ENCODE assay signal across 9 cellular contexts in the genomic region with DNA sequence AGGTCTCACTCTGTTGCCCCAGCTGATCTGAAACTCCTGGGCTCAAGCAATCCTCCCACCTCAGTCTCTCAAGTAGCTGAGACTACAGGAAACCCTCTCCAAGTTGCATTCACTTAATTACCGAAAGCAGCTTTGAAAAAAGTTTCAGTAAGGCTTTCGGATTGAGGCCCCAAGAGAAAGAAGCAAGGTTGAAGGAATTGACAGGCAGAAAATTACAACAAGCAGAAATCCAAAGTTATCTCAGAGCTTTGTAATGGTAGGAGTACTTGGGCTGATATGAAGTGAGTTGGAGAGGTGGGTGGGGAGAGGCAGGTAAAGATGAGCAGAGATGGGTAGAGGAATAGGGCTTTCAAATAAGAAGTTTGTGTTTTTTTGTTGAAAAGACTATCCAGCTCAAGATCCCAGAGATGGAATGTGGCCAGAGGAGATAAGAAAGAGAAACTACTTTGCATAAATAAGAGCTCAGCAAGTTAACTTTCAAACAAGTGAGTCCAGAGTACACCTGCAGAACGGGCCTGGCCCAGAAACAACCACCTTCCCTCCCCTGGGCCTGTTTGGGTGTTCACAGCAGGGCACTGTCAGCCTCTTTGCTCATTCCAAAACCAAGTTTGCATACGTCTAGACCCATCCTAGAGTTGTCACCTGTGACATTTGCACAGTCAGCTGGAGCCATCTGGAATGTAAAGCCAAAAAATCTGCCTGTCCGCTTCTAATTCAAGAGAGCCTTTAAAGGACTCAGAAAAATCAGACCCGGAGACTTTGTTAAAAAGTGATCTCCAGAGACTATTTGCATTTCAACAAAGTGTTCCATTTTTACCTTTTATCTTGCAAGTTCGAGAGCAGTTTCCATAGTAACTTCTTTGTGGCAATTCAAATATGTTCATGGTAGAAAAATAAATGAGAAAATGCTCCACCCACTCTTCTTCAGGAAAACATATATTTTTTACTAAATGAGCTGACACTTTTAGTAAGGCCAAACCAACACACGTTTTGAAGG. TPM values are rescaled to one million over a fixed set of nuclear protein-coding genes. Genes with fewer than 3 reads are reported as not detected.
DNase-seq lines count a peak whose midpoint lies in the region; ATAC-seq and TF ChIP-seq lines count a peak whose summit lies in the region.
"Had no signal": no experiment of that assay in that cellular context is flagged by ENCODE, and none has a peak within 500 bp of the region (broad histone marks: within the 10 kb centered on the region; RNA-seq: fewer than 3 reads in every experiment).

No MANE protein-coding gene starts in this region.

- peaks cover 52% of the 10 kb centered on the region for H3K4me1 Mint-ChIP-seq in WTC11

- no peaks in the 10 kb centered on the region for H3K9me3 Mint-ChIP-seq in WTC11

- TF ChIP-seq POLR2A in transverse colon (IDR thresholded peaks at IDR 0.05) = no peak

- TF ChIP-seq CTCF in WTC11 (IDR thresholded peaks at IDR 0.05) (no peak), transverse colon (IDR thresholded peaks at IDR 0.05) (no peak), psoas muscle (IDR thresholded peaks at IDR 0.05) (no peak)

- H3K4me1 ChIP-seq in transverse colon (peaks cover 7 to 29% (median 20%) of the 10 kb centered on the region in 4 donors), psoas muscle (peaks cover 25% of the 10 kb centered on the region)

- in situ Hi-C loops in transverse colon (cut with MboI; ENCODE audit: low pct_ligation_motif_present in 1 of 4, low pct_unique_long_range_greater_than_20kb in 1 of 4, low sequenced_read_pairs in 3 of 4) = no loop called here

- intact Hi-C loops in transverse colon (cut with DNase I; ENCODE audit: low total_unique reads) (no loop called here), psoas muscle (cut with DNase I) (no loop called here)

- no peaks in the 10 kb centered on the region; the same call in 1 of the 2 replicates for H3K27me3 Mint-ChIP-seq in WTC11 (ENCODE audit: low read depth)

- H3K4me3 Mint-ChIP-seq in WTC11 = no peak overlapping the region

- ATAC-seq in HG02885 (IDR thresholded peaks at IDR 0.05; ENCODE audit: poor library complexity, unreplicated experiment) (peak; percentile 76), WTC11 (no peak), psoas muscle (no peak)

- H3K27ac ChIP-seq in transverse colon (peak overlapping the region; percentile 25 to 63 (median 58)), psoas muscle (no peak overlapping the region)

- H3K9me3 ChIP-seq in transverse colon (no peaks in the 10 kb centered on the region), psoas muscle (no peaks in the 10 kb centered on the region)

- no peaks in the 10 kb centered on the region for H3K27me3 ChIP-seq in transverse colon
- H3K27me3 ChIP-seq in psoas muscle (ENCODE audit: insufficient read depth in 3 of 3, low read length in 2 of 3) = no peaks in the 10 kb centered on the region

- no peaks in the 10 kb centered on the region for H3K36me3 ChIP-seq in transverse colon
- no peaks in the 10 kb centered on the region for H3K36me3 ChIP-seq in psoas muscle (ENCODE audit: insufficient read depth in 1 of 2, low read depth in 1 of 2)

- 52% methylated on average over 7 to 8 of the region's 8 CpGs for WGBS in transverse colon (ENCODE audit: low coverage in 1 of 2), 2 donors
- WGBS in psoas muscle, 3 donors = 71 to 74% (median 72%) methylated on average over 8 of the region's 8 CpGs

- peak overlapping the region; percentile 76 for H3K27ac Mint-ChIP-seq in WTC11

- DNase-seq in stimulated activated CD4-positive, alpha-beta T cell treated with anti-CD3 and anti-CD28 coated beads, Interleukin-1b, Interleukin-23, amount 100 ng/mL, for 48 hours = peak; percentile 22
- DNase-seq in stimulated activated CD4-positive, alpha-beta T cell treated with anti-CD3 and anti-CD28 coated beads, Interleukin-4, amount 100 ng/mL, for 4 hours = no peak
- DNase-seq in WTC11 (ENCODE audit: low spot score) (no peak), transverse colon (peak; percentile 61), cerebellum (ENCODE audit: low spot score) (no peak), psoas muscle (no peak), ecto neural progenitor cell (ENCODE audit: low spot score) (no peak)
- DNase-seq: NCI-H2029 treated with DMSO at 0.1 percent for 48 hours had no signal

- no peak overlapping the region for H3K4me3 ChIP-seq in transverse colon
- H3K4me3 ChIP-seq in psoas muscle = no peak overlapping the region

- POLR2A ChIA-PET in WTC11 (lab: Charles Lee) = no interaction called here

- no peak for TF ChIP-seq EP300 in transverse colon (IDR thresholded peaks at IDR 0.05; ENCODE audit: low read depth)

- CTCF ChIA-PET in WTC11 (lab: Charles Lee) = interaction anchor here (0.6 to 1.4 kb wide), 11 partner anchors 11 to 1532 kb away, joined by 3 to 6 read pairs (median 3); no protein-coding TSS in a partner anchor

- H3K36me3 Mint-ChIP-seq in WTC11 = no peaks in the 10 kb centered on the region

TF ChIP-seq in WTC11, 78 proteins besides CTCF, POLR2A, EP300 and RAD21:
- TF ChIP-seq ATF1 (CRISPR knock-in tag; IDR thresholded peaks at IDR 0.05) = no peak
- TF ChIP-seq, protein P1, sequence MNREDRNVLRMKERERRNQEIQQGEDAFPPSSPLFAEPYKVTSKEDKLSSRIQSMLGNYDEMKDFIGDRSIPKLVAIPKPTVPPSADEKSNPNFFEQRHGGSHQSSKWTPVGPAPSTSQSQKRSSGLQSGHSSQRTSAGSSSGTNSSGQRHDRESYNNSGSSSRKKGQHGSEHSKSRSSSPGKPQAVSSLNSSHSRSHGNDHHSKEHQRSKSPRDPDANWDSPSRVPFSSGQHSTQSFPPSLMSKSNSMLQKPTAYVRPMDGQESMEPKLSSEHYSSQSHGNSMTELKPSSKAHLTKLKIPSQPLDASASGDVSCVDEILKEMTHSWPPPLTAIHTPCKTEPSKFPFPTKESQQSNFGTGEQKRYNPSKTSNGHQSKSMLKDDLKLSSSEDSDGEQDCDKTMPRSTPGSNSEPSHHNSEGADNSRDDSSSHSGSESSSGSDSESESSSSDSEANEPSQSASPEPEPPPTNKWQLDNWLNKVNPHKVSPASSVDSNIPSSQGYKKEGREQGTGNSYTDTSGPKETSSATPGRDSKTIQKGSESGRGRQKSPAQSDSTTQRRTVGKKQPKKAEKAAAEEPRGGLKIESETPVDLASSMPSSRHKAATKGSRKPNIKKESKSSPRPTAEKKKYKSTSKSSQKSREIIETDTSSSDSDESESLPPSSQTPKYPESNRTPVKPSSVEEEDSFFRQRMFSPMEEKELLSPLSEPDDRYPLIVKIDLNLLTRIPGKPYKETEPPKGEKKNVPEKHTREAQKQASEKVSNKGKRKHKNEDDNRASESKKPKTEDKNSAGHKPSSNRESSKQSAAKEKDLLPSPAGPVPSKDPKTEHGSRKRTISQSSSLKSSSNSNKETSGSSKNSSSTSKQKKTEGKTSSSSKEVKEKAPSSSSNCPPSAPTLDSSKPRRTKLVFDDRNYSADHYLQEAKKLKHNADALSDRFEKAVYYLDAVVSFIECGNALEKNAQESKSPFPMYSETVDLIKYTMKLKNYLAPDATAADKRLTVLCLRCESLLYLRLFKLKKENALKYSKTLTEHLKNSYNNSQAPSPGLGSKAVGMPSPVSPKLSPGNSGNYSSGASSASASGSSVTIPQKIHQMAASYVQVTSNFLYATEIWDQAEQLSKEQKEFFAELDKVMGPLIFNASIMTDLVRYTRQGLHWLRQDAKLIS (CRISPR knock-in tag; IDR thresholded peaks at IDR 0.05; ENCODE audit: borderline replicate concordance) = no peak
- TF ChIP-seq RORB (CRISPR knock-in tag; IDR thresholded peaks at IDR 0.05) = no peak
- TF ChIP-seq, protein P2, sequence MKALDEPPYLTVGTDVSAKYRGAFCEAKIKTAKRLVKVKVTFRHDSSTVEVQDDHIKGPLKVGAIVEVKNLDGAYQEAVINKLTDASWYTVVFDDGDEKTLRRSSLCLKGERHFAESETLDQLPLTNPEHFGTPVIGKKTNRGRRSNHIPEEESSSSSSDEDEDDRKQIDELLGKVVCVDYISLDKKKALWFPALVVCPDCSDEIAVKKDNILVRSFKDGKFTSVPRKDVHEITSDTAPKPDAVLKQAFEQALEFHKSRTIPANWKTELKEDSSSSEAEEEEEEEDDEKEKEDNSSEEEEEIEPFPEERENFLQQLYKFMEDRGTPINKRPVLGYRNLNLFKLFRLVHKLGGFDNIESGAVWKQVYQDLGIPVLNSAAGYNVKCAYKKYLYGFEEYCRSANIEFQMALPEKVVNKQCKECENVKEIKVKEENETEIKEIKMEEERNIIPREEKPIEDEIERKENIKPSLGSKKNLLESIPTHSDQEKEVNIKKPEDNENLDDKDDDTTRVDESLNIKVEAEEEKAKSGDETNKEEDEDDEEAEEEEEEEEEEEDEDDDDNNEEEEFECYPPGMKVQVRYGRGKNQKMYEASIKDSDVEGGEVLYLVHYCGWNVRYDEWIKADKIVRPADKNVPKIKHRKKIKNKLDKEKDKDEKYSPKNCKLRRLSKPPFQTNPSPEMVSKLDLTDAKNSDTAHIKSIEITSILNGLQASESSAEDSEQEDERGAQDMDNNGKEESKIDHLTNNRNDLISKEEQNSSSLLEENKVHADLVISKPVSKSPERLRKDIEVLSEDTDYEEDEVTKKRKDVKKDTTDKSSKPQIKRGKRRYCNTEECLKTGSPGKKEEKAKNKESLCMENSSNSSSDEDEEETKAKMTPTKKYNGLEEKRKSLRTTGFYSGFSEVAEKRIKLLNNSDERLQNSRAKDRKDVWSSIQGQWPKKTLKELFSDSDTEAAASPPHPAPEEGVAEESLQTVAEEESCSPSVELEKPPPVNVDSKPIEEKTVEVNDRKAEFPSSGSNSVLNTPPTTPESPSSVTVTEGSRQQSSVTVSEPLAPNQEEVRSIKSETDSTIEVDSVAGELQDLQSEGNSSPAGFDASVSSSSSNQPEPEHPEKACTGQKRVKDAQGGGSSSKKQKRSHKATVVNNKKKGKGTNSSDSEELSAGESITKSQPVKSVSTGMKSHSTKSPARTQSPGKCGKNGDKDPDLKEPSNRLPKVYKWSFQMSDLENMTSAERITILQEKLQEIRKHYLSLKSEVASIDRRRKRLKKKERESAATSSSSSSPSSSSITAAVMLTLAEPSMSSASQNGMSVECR (CRISPR knock-in tag; IDR thresholded peaks at IDR 0.05; ENCODE audit: borderline replicate concordance) = no peak
- TF ChIP-seq, protein P3, sequence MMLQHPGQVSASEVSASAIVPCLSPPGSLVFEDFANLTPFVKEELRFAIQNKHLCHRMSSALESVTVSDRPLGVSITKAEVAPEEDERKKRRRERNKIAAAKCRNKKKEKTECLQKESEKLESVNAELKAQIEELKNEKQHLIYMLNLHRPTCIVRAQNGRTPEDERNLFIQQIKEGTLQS (CRISPR knock-in tag; conservative IDR thresholded peaks at IDR 0.05) = no peak
- no peak for TF ChIP-seq SP1 (CRISPR knock-in tag; conservative IDR thresholded peaks at IDR 0.05)
- TF ChIP-seq OVOL2 (CRISPR knock-in tag; IDR thresholded peaks at IDR 0.05; ENCODE audit: borderline replicate concordance) = no peak
- TF ChIP-seq FOXJ3 (CRISPR knock-in tag; IDR thresholded peaks at IDR 0.05; ENCODE audit: borderline replicate concordance) = no peak
- TF ChIP-seq JAZF1 (CRISPR knock-in tag; IDR thresholded peaks at IDR 0.05) = no peak

RNA-seq across cellular contexts. Expression of gene CLINT1, which starts 2.3 kb away (rescaled TPM):
- 74.6 to 79.6 TPM (median 76.1 TPM) in 3 replicates for total RNA-seq in WTC11 (2021)
- 100 to 1,000 TPM in 3 of 4 donors, 10 to 100 TPM in 1; 75.6 to 174 (median 131) TPM for total RNA-seq in transverse colon
- total RNA-seq in cerebellum = 62.7 TPM
- total RNA-seq in psoas muscle = 10 to 100 TPM; 50.8 to 83.3 (median 68.4) TPM
- polyA plus RNA-seq in psoas muscle = 10 to 100 TPM; 37.9 to 89.7 (median 56.6) TPM

Comparison
In these comparisons a context has a peak if more than half of its experiments do, and no peak if none do; other contexts are left out.
1. DNase-seq: peak in stimulated activated CD4-positive, alpha-beta T cell treated with anti-CD3 and anti-CD28 coated beads, Interleukin-1b, Interleukin-23, amount 100 ng/mL, for 48 hours (single experiment) and transverse colon (single experiment); none in stimulated activated CD4-positive, alpha-beta T cell treated with anti-CD3 and anti-CD28 coated beads, Interleukin-4, amount 100 ng/mL, for 4 hours (0 of 2), WTC11 (single experiment), cerebellum (single experiment), psoas muscle (0 of 2) and ecto neural progenitor cell (single experiment).